In genomic region chr18:13403786-13404549, GRCh38 we compare ENCODE assay signal across 18 cellular contexts.
DNase-seq lines count a peak whose midpoint lies in the region; ATAC-seq lines count a peak whose summit lies in the region.
"Had no signal": no experiment of that assay in that cellular context is flagged by ENCODE, and none has a peak within 500 bp of the region (broad histone marks: within the 10 kb centered on the region; RNA-seq: fewer than 3 reads in every experiment).

No MANE protein-coding gene starts in this region.

- no peaks in the 10 kb centered on the region for H3K27me3 ChIP-seq in neuronal stem cell (ENCODE audit: control insufficient read depth in 3 of 3, insufficient read depth in 3 of 3, low read depth in 1 of 3, low read length in 3 of 3)
- H3K27me3 ChIP-seq: BLaER1 had no signal

- H3K4me3 ChIP-seq in neuronal stem cell (ENCODE audit: low read length in 2 of 2), result no peak overlapping the region
- H3K4me3 ChIP-seq: BLaER1, GM23338 had no signal

- peak overlapping the region; percentile 29 for H3K27ac Mint-ChIP-seq in stimulated activated effector memory CD8-positive, alpha-beta T cell treated with anti-CD3 and anti-CD28 coated beads, Interleukin-12 subunit alpha, Interleukin-12 subunit beta, amount 100 ng/mL, for 72 hours
- H3K27ac Mint-ChIP-seq: GM23338, HFFc6 had no signal

- no peak overlapping the region for H2BK12ac ChIP-seq in neuronal stem cell (ENCODE audit: low read length)

- no peaks in the 10 kb centered on the region for H3K4me1 Mint-ChIP-seq in stimulated activated effector memory CD8-positive, alpha-beta T cell treated with anti-CD3 and anti-CD28 coated beads, Interleukin-12 subunit alpha, Interleukin-12 subunit beta, amount 100 ng/mL, for 72 hours
- H3K4me1 Mint-ChIP-seq: CD14-positive monocyte, GM23338 had no signal

- no peak overlapping the region for H2BK5ac ChIP-seq in neuronal stem cell (ENCODE audit: low read length)

- peak; percentile 43 for DNase-seq in activated effector memory CD4-positive, alpha-beta T cell treated with anti-CD3 and anti-CD28 coated beads, Interleukin-2, amount 50 U/mL, for 16 hours
- no peak for DNase-seq in activated effector memory CD4-positive, alpha-beta T cell treated with Interleukin-2 at 50 U/mL for 16 hours
- no peak for DNase-seq in neuronal stem cell (ENCODE audit: low spot score)
- DNase-seq in stimulated activated effector memory CD8-positive, alpha-beta T cell treated with anti-CD3 and anti-CD28 coated beads, Interleukin-12 subunit alpha, Interleukin-12 subunit beta, amount 100 ng/mL, for 72 hours (ENCODE audit: low spot score in 2 of 2), result no peak
- no peak for DNase-seq in RPMI8226
- DNase-seq: 8988T; Calu3; CD4-positive, alpha-beta memory T cell; DMS79 treated with DMSO at 0.1 percent for 48 hours; GF-D8; H7; HFFc6 had no signal

- H3K4me2 ChIP-seq in neuronal stem cell (ENCODE audit: insufficient read depth, low read length, poor library complexity, severe bottlenecking), result no peak overlapping the region
- H3K4me2 ChIP-seq: BLaER1, GM23338 had no signal

- no peak overlapping the region for H2BK15ac ChIP-seq in neuronal stem cell (ENCODE audit: low read length)

- no peaks in the 10 kb centered on the region for H3K36me3 ChIP-seq in neuronal stem cell (replicated peaks in 1 of 2; ENCODE audit: control insufficient read depth in 2 of 2, insufficient read depth in 2 of 2, low read length in 2 of 2)

- no peak overlapping the region for H2BK120ac ChIP-seq in neuronal stem cell (ENCODE audit: low read depth, low read length)

- ATAC-seq in stimulated activated effector memory CD8-positive, alpha-beta T cell treated with anti-CD3 and anti-CD28 coated beads, Interleukin-12 subunit alpha, Interleukin-12 subunit beta, amount 100 ng/mL, for 72 hours, result no peak
- ATAC-seq in GM21526 (IDR thresholded peaks at IDR 0.05; ENCODE audit: low FRiP score, unreplicated experiment) (no peak), HG03108 (IDR thresholded peaks at IDR 0.05; ENCODE audit: unreplicated experiment) (no peak)
- ATAC-seq: GM23338, HCT116 had no signal

- no peaks in the 10 kb centered on the region for H3K9me3 ChIP-seq in neuronal stem cell (replicated peaks in 1 of 2; ENCODE audit: control insufficient read depth in 2 of 2, insufficient read depth in 1 of 2, low read depth in 1 of 2, low read length in 2 of 2)

- H3K79me1 ChIP-seq in neuronal stem cell (ENCODE audit: low read depth, low read length), result no peaks in the 10 kb centered on the region

- H3K23ac ChIP-seq in neuronal stem cell (ENCODE audit: low read depth, low read length, poor library complexity), result peak overlapping the region; percentile 82

- H3K9ac ChIP-seq in neuronal stem cell (ENCODE audit: low read depth, low read length, poor library complexity), result peak overlapping the region; percentile 31
- H3K9ac ChIP-seq: BLaER1 had no signal

- no peak overlapping the region for H4K91ac ChIP-seq in neuronal stem cell (ENCODE audit: low read depth, low read length, poor library complexity)

- no peak overlapping the region for H3K4ac ChIP-seq in neuronal stem cell (ENCODE audit: low read length)

- no CpG with 5 or more reads among the region's 31 CpGs for WGBS in neuronal stem cell (ENCODE audit: extremely low coverage in 2 of 2, insufficient read length in 2 of 2, insufficient replicate concordance in 1 of 2), 2 donors

- H2AK5ac ChIP-seq in neuronal stem cell (ENCODE audit: low read depth, low read length), result peak overlapping the region; percentile 11

- H3K4me3 Mint-ChIP-seq in stimulated activated effector memory CD8-positive, alpha-beta T cell treated with anti-CD3 and anti-CD28 coated beads, Interleukin-12 subunit alpha, Interleukin-12 subunit beta, amount 100 ng/mL, for 72 hours, result no peak overlapping the region
- H3K4me3 Mint-ChIP-seq: CD14-positive monocyte; CD4-positive, alpha-beta memory T cell; GM23338; HFFc6 had no signal

- no peak overlapping the region for H3K27ac ChIP-seq in neuronal stem cell (replicated peaks; ENCODE audit: low read length)
- H3K27ac ChIP-seq: BLaER1 had no signal

- no peaks in the 10 kb centered on the region for H3K9me3 Mint-ChIP-seq in stimulated activated effector memory CD8-positive, alpha-beta T cell treated with anti-CD3 and anti-CD28 coated beads, Interleukin-12 subunit alpha, Interleukin-12 subunit beta, amount 100 ng/mL, for 72 hours
- H3K9me3 Mint-ChIP-seq: CD4-positive, alpha-beta memory T cell; GM23338 had no signal

- H3K36me3 Mint-ChIP-seq in stimulated activated effector memory CD8-positive, alpha-beta T cell treated with anti-CD3 and anti-CD28 coated beads, Interleukin-12 subunit alpha, Interleukin-12 subunit beta, amount 100 ng/mL, for 72 hours, result no peaks in the 10 kb centered on the region
- H3K36me3 Mint-ChIP-seq: CD14-positive monocyte had no signal

- H4K8ac ChIP-seq in neuronal stem cell (ENCODE audit: low read depth, low read length), result no peak overlapping the region

- no peak overlapping the region for H3K14ac ChIP-seq in neuronal stem cell (ENCODE audit: low read length)

- H3K18ac ChIP-seq in neuronal stem cell (ENCODE audit: low read length), result peak overlapping the region; percentile 44

- H2AFZ ChIP-seq in neuronal stem cell (ENCODE audit: low read length), result no peak overlapping the region
- H2AFZ ChIP-seq: GM23338 had no signal

- H3K4me1 ChIP-seq in neuronal stem cell (ENCODE audit: control insufficient read depth in 2 of 2, insufficient read depth in 1 of 2, low read depth in 1 of 2, low read length in 2 of 2), result no peaks in the 10 kb centered on the region
